Comparison of ENCODE assay signal across 8 cellular contexts in genomic region chr12:22357531-22357930, GRCh38. TPM values are rescaled to one million over a fixed set of nuclear protein-coding genes. Genes with fewer than 3 reads are reported as not detected.
"Had no signal": no experiment of that assay in that cellular context is flagged by ENCODE, and none has a peak within 500 bp of the region (broad histone marks: within the 10 kb centered on the region; RNA-seq: fewer than 3 reads in every experiment).

No MANE protein-coding gene starts in this region.

- FAIRE-seq: HTR-8/SVneo, K562 had no signal

- ATAC-seq: K562 had no signal

- DNase-seq: IMR-90, KBM-7, KG1 had no signal

- H3K4me3 ChIP-seq: K562 had no signal

- H3K27ac ChIP-seq: HL-60 had no signal

RNA-seq across cellular contexts. Expression of gene ST8SIA1, which starts 23.0 kb away (rescaled TPM):
- total RNA-seq: HT-29, IMR-90 had no signal
- polyA plus RNA-seq: IgD-negative memory B cell, IMR-90 had no signal
